Comparison of ENCODE assay signal across 26 cellular contexts in genomic region chr5:109826426-109826825, GRCh38.
DNase-seq lines count a peak whose midpoint lies in the region; ATAC-seq, FAIRE-seq and TF ChIP-seq lines count a peak whose summit lies in the region.
"Had no signal": no experiment of that assay in that cellular context is flagged by ENCODE, and none has a peak within 500 bp of the region (broad histone marks: within the 10 kb centered on the region; RNA-seq: fewer than 3 reads in every experiment).

No MANE protein-coding gene starts in this region.

- no peak overlapping the region for H3K27ac ChIP-seq in Peyer's patch
- H3K27ac ChIP-seq: BLaER1, heart right ventricle, HL-60, left ventricle myocardium inferior, thyroid gland, VCaP had no signal

- no peaks in the 10 kb centered on the region for H3K9me3 ChIP-seq in Peyer's patch
- H3K9me3 ChIP-seq: heart right ventricle, left ventricle myocardium inferior, thyroid gland had no signal

- TF ChIP-seq CTCF in bronchial epithelial cell (IDR thresholded peaks at IDR 0.05; ENCODE audit: insufficient read depth, low read length, severe bottlenecking) (no peak), Peyer's patch (IDR thresholded peaks at IDR 0.05) (no peak)

- ATAC-seq in SK-N-SH treated with all-trans-retinoic acid at 6 μM for 48 hours: no peak
- ATAC-seq in HG03520 (IDR thresholded peaks at IDR 0.05; ENCODE audit: unreplicated experiment): no peak
- ATAC-seq: activated CD8-positive, alpha-beta memory T cell treated with anti-CD3 and anti-CD28 coated beads, Interleukin-2, amount 10 ng/mL, durations not matched to agents 7 days and 5 days; heart right ventricle; naive thymus-derived CD8-positive, alpha-beta T cell; stimulated activated naive CD8-positive, alpha-beta T cell treated with anti-CD3 and anti-CD28 coated beads, Interleukin-15, Interleukin-2, amounts not matched to agents 100 U/mL and 50 U/mL, for 24 hours had no signal

- no peaks in the 10 kb centered on the region for H3K36me3 ChIP-seq in bronchial epithelial cell (ENCODE audit: control insufficient read depth, insufficient read depth, low read length)
- peaks cover 0 to 55% (median 0%) of the 10 kb centered on the region in 3 donors for H3K36me3 ChIP-seq in Peyer's patch
- H3K36me3 ChIP-seq: thyroid gland had no signal

- DNase-seq in ELR (ENCODE audit: low read depth) (peak; percentile 84), NCI-H226 (peak; percentile 95), bronchial epithelial cell (ENCODE audit: low read depth) (peak; percentile 92), kidney tubule cell (ENCODE audit: low spot score) (peak; percentile 71), Peyer's patch (no peak), NCI-H510A (lab: John Stamatoyannopoulos, UW) (no peak)
- DNase-seq: ACHN; activated CD4-positive, alpha-beta T cell treated with anti-CD3 and anti-CD28 coated beads for 48 hours; activated CD8-positive, alpha-beta memory T cell treated with anti-CD3 and anti-CD28 coated beads, Interleukin-2, amount 10 ng/mL, durations not matched to agents 7 days and 5 days; activated naive CD4-positive, alpha-beta T cell treated with anti-CD3 and anti-CD28 coated beads, Interleukin-2, amount 50 U/mL, for 16 hours; anterior cingulate cortex; heart right ventricle; left ventricle myocardium inferior; midbrain; naive thymus-derived CD8-positive, alpha-beta T cell; NCI-H1105 treated with DMSO at 0.1 percent for 48 hours; NCI-H2081 treated with DMSO at 0.1 percent for 48 hours; NCI-H82; retina; stimulated activated naive CD8-positive, alpha-beta T cell treated with anti-CD3 and anti-CD28 coated beads, Interleukin-15, Interleukin-2, amounts not matched to agents 100 U/mL and 50 U/mL, for 24 hours; thyroid gland had no signal

- no peaks in the 10 kb centered on the region for H3K4me1 ChIP-seq in Peyer's patch
- H3K4me1 ChIP-seq: BLaER1, heart right ventricle, left ventricle myocardium inferior, thyroid gland had no signal

- no peaks in the 10 kb centered on the region for H3K27me3 ChIP-seq in bronchial epithelial cell (ENCODE audit: control insufficient read depth, insufficient read depth, low read length)
- H3K27me3 ChIP-seq in Peyer's patch: no peaks in the 10 kb centered on the region
- H3K27me3 ChIP-seq: BLaER1, heart right ventricle, thyroid gland had no signal

- FAIRE-seq in bronchial epithelial cell (lab: Jason Lieb, UNC): no peak

- TF ChIP-seq POLR2A in Peyer's patch (IDR thresholded peaks at IDR 0.05): no peak

- H3K4me3 ChIP-seq in bronchial epithelial cell (ENCODE audit: low read depth, low read length) (no peak overlapping the region), Peyer's patch (no peak overlapping the region)
- H3K4me3 ChIP-seq: BLaER1, heart right ventricle, left ventricle myocardium inferior, thyroid gland had no signal

TF ChIP-seq in SK-N-SH treated with all-trans-retinoic acid at 6 μM for 48 hours, 23 proteins besides CTCF, POLR2A, EP300 and RAD21:
- TF ChIP-seq ZC3H10 (CRISPR knock-in tag; IDR thresholded peaks at IDR 0.05) (no peak), SNAI2 (CRISPR knock-in tag; IDR thresholded peaks at IDR 0.05) (no peak), OSR1 (CRISPR knock-in tag; IDR thresholded peaks at IDR 0.05) (no peak), ZNF70 (CRISPR knock-in tag; IDR thresholded peaks at IDR 0.05) (no peak), CREB5 (CRISPR knock-in tag; IDR thresholded peaks at IDR 0.05; ENCODE audit: low read depth) (no peak), PPARA (CRISPR knock-in tag; IDR thresholded peaks at IDR 0.05; ENCODE audit: borderline replicate concordance) (no peak), ZFP30 (CRISPR knock-in tag; IDR thresholded peaks at IDR 0.05) (no peak), ESRRG (CRISPR knock-in tag; IDR thresholded peaks at IDR 0.05) (no peak), RARB (CRISPR knock-in tag; IDR thresholded peaks at IDR 0.05) (no peak), ARNTL (CRISPR knock-in tag; IDR thresholded peaks at IDR 0.05; ENCODE audit: borderline replicate concordance, low read depth) (no peak), ISL1 (CRISPR knock-in tag; IDR thresholded peaks at IDR 0.05) (no peak), BACH2 (CRISPR knock-in tag; IDR thresholded peaks at IDR 0.05; ENCODE audit: borderline replicate concordance) (no peak), ZNF8 (CRISPR knock-in tag; IDR thresholded peaks at IDR 0.05) (no peak), GLIS3 (CRISPR knock-in tag; IDR thresholded peaks at IDR 0.05) (no peak), CSDC2 (CRISPR knock-in tag; IDR thresholded peaks at IDR 0.05) (no peak)
- TF ChIP-seq, protein P1, sequence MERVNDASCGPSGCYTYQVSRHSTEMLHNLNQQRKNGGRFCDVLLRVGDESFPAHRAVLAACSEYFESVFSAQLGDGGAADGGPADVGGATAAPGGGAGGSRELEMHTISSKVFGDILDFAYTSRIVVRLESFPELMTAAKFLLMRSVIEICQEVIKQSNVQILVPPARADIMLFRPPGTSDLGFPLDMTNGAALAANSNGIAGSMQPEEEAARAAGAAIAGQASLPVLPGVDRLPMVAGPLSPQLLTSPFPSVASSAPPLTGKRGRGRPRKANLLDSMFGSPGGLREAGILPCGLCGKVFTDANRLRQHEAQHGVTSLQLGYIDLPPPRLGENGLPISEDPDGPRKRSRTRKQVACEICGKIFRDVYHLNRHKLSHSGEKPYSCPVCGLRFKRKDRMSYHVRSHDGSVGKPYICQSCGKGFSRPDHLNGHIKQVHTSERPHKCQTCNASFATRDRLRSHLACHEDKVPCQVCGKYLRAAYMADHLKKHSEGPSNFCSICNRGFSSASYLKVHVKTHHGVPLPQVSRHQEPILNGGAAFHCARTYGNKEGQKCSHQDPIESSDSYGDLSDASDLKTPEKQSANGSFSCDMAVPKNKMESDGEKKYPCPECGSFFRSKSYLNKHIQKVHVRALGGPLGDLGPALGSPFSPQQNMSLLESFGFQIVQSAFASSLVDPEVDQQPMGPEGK (CRISPR knock-in tag; IDR thresholded peaks at IDR 0.05; ENCODE audit: borderline replicate concordance): no peak
- TF ChIP-seq, protein P2, sequence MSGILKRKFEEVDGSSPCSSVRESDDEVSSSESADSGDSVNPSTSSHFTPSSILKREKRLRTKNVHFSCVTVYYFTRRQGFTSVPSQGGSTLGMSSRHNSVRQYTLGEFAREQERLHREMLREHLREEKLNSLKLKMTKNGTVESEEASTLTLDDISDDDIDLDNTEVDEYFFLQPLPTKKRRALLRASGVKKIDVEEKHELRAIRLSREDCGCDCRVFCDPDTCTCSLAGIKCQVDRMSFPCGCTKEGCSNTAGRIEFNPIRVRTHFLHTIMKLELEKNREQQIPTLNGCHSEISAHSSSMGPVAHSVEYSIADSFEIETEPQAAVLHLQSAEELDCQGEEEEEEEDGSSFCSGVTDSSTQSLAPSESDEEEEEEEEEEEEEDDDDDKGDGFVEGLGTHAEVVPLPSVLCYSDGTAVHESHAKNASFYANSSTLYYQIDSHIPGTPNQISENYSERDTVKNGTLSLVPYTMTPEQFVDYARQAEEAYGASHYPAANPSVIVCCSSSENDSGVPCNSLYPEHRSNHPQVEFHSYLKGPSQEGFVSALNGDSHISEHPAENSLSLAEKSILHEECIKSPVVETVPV (CRISPR knock-in tag; IDR thresholded peaks at IDR 0.05): no peak

Comparison
In these comparisons a context has a peak if more than half of its experiments do, and no peak if none do; other contexts are left out.
1. DNase-seq: peak in ELR (single experiment), NCI-H226 (single experiment), bronchial epithelial cell (single experiment) and kidney tubule cell (single experiment); none in Peyer's patch (0 of 3) and NCI-H510A (single experiment).